8 cellular contexts compared by ENCODE assay signal in the genomic region with DNA sequence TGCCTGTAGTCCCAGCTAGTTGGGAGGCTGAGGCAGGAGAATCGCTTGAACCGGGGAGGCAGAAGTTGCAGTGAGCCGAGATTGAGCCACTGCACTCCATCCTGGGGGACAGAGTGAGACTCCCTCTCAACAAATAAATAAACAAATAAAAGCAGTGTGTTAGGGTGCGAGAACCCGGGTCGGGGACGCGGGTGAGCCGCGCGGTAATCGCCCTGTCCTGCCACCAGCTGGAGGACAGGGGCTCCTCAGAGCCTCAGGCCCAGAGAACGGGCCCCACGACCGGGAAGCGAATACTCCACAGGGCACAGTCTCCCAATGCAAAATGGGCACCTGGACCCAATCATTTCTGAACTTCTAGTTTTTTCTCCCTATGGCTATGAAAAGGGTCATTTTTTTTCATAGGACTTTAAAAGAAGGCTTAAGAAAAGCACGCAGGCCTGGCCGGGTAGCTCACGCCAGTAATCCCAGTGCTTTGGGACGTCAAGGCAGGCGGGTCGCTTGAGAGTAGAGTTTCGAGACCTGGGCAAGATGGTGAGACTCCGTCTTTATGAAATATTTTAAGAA. TPM values are rescaled to one million over a fixed set of nuclear protein-coding genes. Genes with fewer than 3 reads are reported as not detected.
DNase-seq lines count a peak whose midpoint lies in the region; FAIRE-seq and TF ChIP-seq lines count a peak whose summit lies in the region.

No MANE protein-coding gene starts in this region.

- no peak for TF ChIP-seq CTCF in endothelial cell of umbilical vein (IDR thresholded peaks at IDR 0.05; ENCODE audit: extremely low read depth in 1 of 2, insufficient read depth in 1 of 2, low read depth in 1 of 2, low read length in 2 of 2)
- TF ChIP-seq CTCF in progenitor cell of endocrine pancreas (IDR thresholded peaks at IDR 0.05; ENCODE audit: unreplicated experiment), result no peak

- peak overlapping the region; percentile 93 for H3K9ac ChIP-seq in endothelial cell of umbilical vein (replicated peaks; ENCODE audit: extremely low read depth, insufficient read depth, low read length)

- peaks cover 9% of the 10 kb centered on the region for H3K36me3 ChIP-seq in SJCRH30
- no peaks in the 10 kb centered on the region for H3K36me3 ChIP-seq in endothelial cell of umbilical vein (ENCODE audit: control insufficient read depth in 2 of 2, extremely low read depth in 1 of 2, insufficient read depth in 2 of 2, low read length in 2 of 2)

- peak overlapping the region; percentile 98 for H3K27ac Mint-ChIP-seq in progenitor cell of endocrine pancreas

- H3K4me3 ChIP-seq in SJCRH30 (peak overlapping the region; percentile 81), endothelial cell of umbilical vein (replicated peaks in 1 of 3; ENCODE audit: insufficient read depth in 1 of 3, low read depth in 1 of 3, low read length in 3 of 3) (peak overlapping the region; percentile 37 to 59 (median 39))

- peak overlapping the region; percentile 84 for H3K27ac ChIP-seq in SJCRH30
- H3K27ac ChIP-seq in endothelial cell of umbilical vein (ENCODE audit: insufficient read depth, low read depth, low read length), result peak overlapping the region; percentile 56

- peaks cover 23% of the 10 kb centered on the region for H3K4me1 Mint-ChIP-seq in progenitor cell of endocrine pancreas (ENCODE audit: low read depth)

- H3K9me3 Mint-ChIP-seq in progenitor cell of endocrine pancreas (ENCODE audit: low read depth), result no peaks in the 10 kb centered on the region

- dilution Hi-C loops in endothelial cell of umbilical vein (cut with MboI; ENCODE audit: extremely low pct_ligation_motif_present, low sequenced_read_pairs), result no loop called here

- H4K20me1 ChIP-seq in endothelial cell of umbilical vein (replicated peaks; ENCODE audit: control insufficient read depth, extremely low read depth, insufficient read depth, low read length), result no peaks in the 10 kb centered on the region

- H3K27me3 ChIP-seq in SJCRH30 (no peaks in the 10 kb centered on the region), endothelial cell of umbilical vein (ENCODE audit: control insufficient read depth in 2 of 2, insufficient read depth in 2 of 2, low read length in 2 of 2) (no peaks in the 10 kb centered on the region)

- CTCF ChIA-PET in endothelial cell of umbilical vein (lab: Charles Lee), result no interaction called here

- peaks cover 3% of the 10 kb centered on the region for H3K36me3 Mint-ChIP-seq in progenitor cell of endocrine pancreas (ENCODE audit: insufficient read depth)

- FAIRE-seq in endothelial cell of umbilical vein (lab: Jason Lieb, UNC), result no peak

- intact Hi-C loops in endothelial cell of umbilical vein (cut with micrococcal nuclease), result no loop called here

- peak overlapping the region; percentile 63 for H2AFZ ChIP-seq in endothelial cell of umbilical vein (ENCODE audit: low read depth, low read length)

- H3K4me3 Mint-ChIP-seq in progenitor cell of endocrine pancreas (ENCODE audit: low read depth), result peak overlapping the region; percentile 99

- DNase-seq in DMS53 (lab: John Stamatoyannopoulos, UW) (peak; percentile 32), DMS53 treated with DMSO at 0.1 percent for 48 hours (lab: John Stamatoyannopoulos, UW; ENCODE audit: unreplicated experiment) (no peak), SJCRH30 (peak; percentile 29 to 41), endothelial cell of umbilical vein (ENCODE audit: low read depth, low spot score) (no peak), progenitor cell of endocrine pancreas (ENCODE audit: low spot score, unreplicated experiment) (no peak), pons (ENCODE audit: low spot score) (no peak)
- no peak for DNase-seq in stimulated activated naive CD4-positive, alpha-beta T cell (lab: John Stamatoyannopoulos, UW)
- no peak for DNase-seq in activated CD4-positive, CD25-positive, alpha-beta regulatory T cell treated with anti-CD3 and anti-CD28 coated beads, Interleukin-2, amount 50 U/mL, for 72 hours

- H3K9me1 ChIP-seq in endothelial cell of umbilical vein (replicated peaks; ENCODE audit: control insufficient read depth, extremely low read depth, insufficient read depth, low read length), result no peaks in the 10 kb centered on the region

- no peak for TF ChIP-seq POLR2A in endothelial cell of umbilical vein (IDR thresholded peaks at IDR 0.05; ENCODE audit: low read depth, low read length)

- POLR2A ChIA-PET in endothelial cell of umbilical vein (lab: Charles Lee), result no interaction called here

- no peaks in the 10 kb centered on the region for H3K27me3 Mint-ChIP-seq in progenitor cell of endocrine pancreas

- no peaks in the 10 kb centered on the region for H3K9me3 ChIP-seq in SJCRH30 (replicated peaks)
- no peaks in the 10 kb centered on the region for H3K9me3 ChIP-seq in endothelial cell of umbilical vein (replicated peaks; ENCODE audit: control insufficient read depth, insufficient read depth, low read length)

- H3K4me1 ChIP-seq in SJCRH30 (peaks cover 15% of the 10 kb centered on the region; the same call in 1 of the 2 replicates), endothelial cell of umbilical vein (ENCODE audit: control insufficient read depth, extremely low read depth, insufficient read depth, low read length) (peaks cover 17% of the 10 kb centered on the region)

- TSS peak; percentile 93 for BruUV-seq in endothelial cell of umbilical vein (replicated peaks; lab: Mats Ljungman, UMichigan)

- peak overlapping the region; percentile 61 for H3K4me2 ChIP-seq in endothelial cell of umbilical vein (ENCODE audit: insufficient read depth, low read length)

- H3K79me2 ChIP-seq in endothelial cell of umbilical vein (ENCODE audit: control insufficient read depth, insufficient read depth, low read length), result peaks cover 19% of the 10 kb centered on the region

TF ChIP-seq in endothelial cell of umbilical vein, 7 proteins besides CTCF, POLR2A, EP300 and RAD21:
- TF ChIP-seq FOS (IDR thresholded peaks at IDR 0.05; ENCODE audit: borderline replicate concordance, insufficient read depth, low read length) (no peak), POLR2AphosphoS5 (IDR thresholded peaks at IDR 0.05; ENCODE audit: insufficient read depth, low read depth, low read length) (no peak), EZH2 (IDR thresholded peaks at IDR 0.05; ENCODE audit: borderline replicate concordance, low read depth, low read length, severe bottlenecking) (no peak), MYC (IDR thresholded peaks at IDR 0.05; ENCODE audit: low read depth, low read length) (no peak), GATA2 (IDR thresholded peaks at IDR 0.05; ENCODE audit: insufficient read depth, insufficient read length, low read depth, low read length) (no peak), JUN (IDR thresholded peaks at IDR 0.05; ENCODE audit: borderline replicate concordance, insufficient read depth, insufficient read length, low read depth) (no peak)
- TF ChIP-seq, protein P1, sequence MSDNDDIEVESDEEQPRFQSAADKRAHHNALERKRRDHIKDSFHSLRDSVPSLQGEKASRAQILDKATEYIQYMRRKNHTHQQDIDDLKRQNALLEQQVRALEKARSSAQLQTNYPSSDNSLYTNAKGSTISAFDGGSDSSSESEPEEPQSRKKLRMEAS (IDR thresholded peaks at IDR 0.05; ENCODE audit: insufficient read depth, insufficient read length), result no peak

RNA-seq across cellular contexts. Expression of a gene that starts 0.7 kb away (rescaled TPM):
- total RNA-seq in SJCRH30 (2014; rRNA removed; shearing (Covaris generic)), result 106 and 109 TPM in 2 replicates
- total RNA-seq in endothelial cell of umbilical vein (111 and 125 TPM in 2 replicates), progenitor cell of endocrine pancreas (84.8 and 92.8 TPM in 2 replicates)
- polyA plus RNA-seq in endothelial cell of umbilical vein, result 67.8 and 69.5 TPM in 2 replicates
- polyA plus RNA-seq in endothelial cell of umbilical vein (2011; cell fraction: cytosol; rRNA removed), result 61.5 and 63.3 TPM in 2 replicates
- 75.6 and 93.8 TPM in 2 replicates for polyA plus RNA-seq in endothelial cell of umbilical vein (2011; cell fraction: nucleus; rRNA removed)
- 45.7 and 52.6 TPM in 2 replicates for polyA plus RNA-seq in endothelial cell of umbilical vein (2012)
- 82.6 and 88.7 TPM in 2 replicates for polyA minus RNA-seq in endothelial cell of umbilical vein
- polyA minus RNA-seq in endothelial cell of umbilical vein (2011; cell fraction: cytosol; rRNA and poly(A)+ RNA removed), result 98.1 TPM
- polyA minus RNA-seq in endothelial cell of umbilical vein (2011; cell fraction: nucleus; rRNA and poly(A)+ RNA removed), result 49.0 and 54.1 TPM in 2 replicates

RNA-seq across cellular contexts. Expression of a gene that starts 18.3 kb away (rescaled TPM):
- 4.6 and 5.1 TPM in 2 replicates for total RNA-seq in SJCRH30 (2014; rRNA removed; shearing (Covaris generic))
- total RNA-seq in endothelial cell of umbilical vein, result 29.2 and 41.1 TPM in 2 replicates
- polyA plus RNA-seq in endothelial cell of umbilical vein, result 69.1 and 77.4 TPM in 2 replicates
- polyA plus RNA-seq in endothelial cell of umbilical vein (2011; cell fraction: cytosol; rRNA removed), result 37.6 and 57.9 TPM in 2 replicates
- 22.6 and 34.8 TPM in 2 replicates for polyA plus RNA-seq in endothelial cell of umbilical vein (2011; cell fraction: nucleus; rRNA removed)
- polyA plus RNA-seq in endothelial cell of umbilical vein (2012), result 65.7 and 77.0 TPM in 2 replicates
- 24.8 and 26.4 TPM in 2 replicates for polyA minus RNA-seq in endothelial cell of umbilical vein
- polyA minus RNA-seq in endothelial cell of umbilical vein (2011; cell fraction: cytosol; rRNA and poly(A)+ RNA removed), result 13.3 TPM
- 10.7 and 20.2 TPM in 2 replicates for polyA minus RNA-seq in endothelial cell of umbilical vein (2011; cell fraction: nucleus; rRNA and poly(A)+ RNA removed)
- 4.3 and 6.4 TPM in 2 replicates for total RNA-seq in progenitor cell of endocrine pancreas

Comparison
In these comparisons a context has a peak if more than half of its experiments do, and no peak if none do; other contexts are left out.
1. DNase-seq: peak in DMS53 (single experiment) and SJCRH30 (2 of 2); none in DMS53 treated with DMSO at 0.1 percent for 48 hours (single experiment), endothelial cell of umbilical vein (single experiment), progenitor cell of endocrine pancreas (single experiment), pons (single experiment), stimulated activated naive CD4-positive, alpha-beta T cell (0 of 6) and activated CD4-positive, CD25-positive, alpha-beta regulatory T cell treated with anti-CD3 and anti-CD28 coated beads, Interleukin-2, amount 50 U/mL, for 72 hours (single experiment).